Comparison of ENCODE assay signal across 27 cellular contexts in the genomic region with DNA sequence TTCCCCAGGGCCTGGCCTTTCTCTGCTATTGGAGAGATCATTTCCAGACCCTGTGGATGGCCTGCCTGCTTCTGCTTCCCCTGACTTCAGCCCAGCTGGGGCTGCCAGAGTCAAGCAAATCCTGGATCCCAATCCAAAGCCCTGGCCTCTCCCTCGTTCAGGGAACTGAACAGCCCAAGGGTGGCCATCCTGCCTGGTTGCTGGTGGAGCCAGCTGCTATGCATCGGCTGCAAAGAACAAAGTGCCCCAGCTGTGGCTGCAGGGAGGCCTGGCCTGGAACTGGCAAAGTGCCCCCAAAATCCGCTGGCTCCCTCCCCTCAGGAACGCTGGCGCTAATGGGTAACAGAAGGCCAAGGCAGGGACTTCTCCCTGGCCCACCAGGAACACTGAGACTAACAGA. TPM values are rescaled to one million over a fixed set of nuclear protein-coding genes. Genes with fewer than 3 reads are reported as not detected.
DNase-seq lines count a peak whose midpoint lies in the region; ATAC-seq and TF ChIP-seq lines count a peak whose summit lies in the region.
"Had no signal": no experiment of that assay in that cellular context is flagged by ENCODE, and none has a peak within 500 bp of the region (broad histone marks: within the 10 kb centered on the region; RNA-seq: fewer than 3 reads in every experiment).

No MANE protein-coding gene starts in this region.

- POLR2A ChIA-PET in A673 (lab: Charles Lee; ENCODE audit: low non-redundant PET) = no interaction called here

- CTCF ChIA-PET in A673 (lab: Charles Lee) = no interaction called here

- no peak for ATAC-seq in GM18858 (IDR thresholded peaks at IDR 0.05; ENCODE audit: unreplicated experiment)
- ATAC-seq: body of pancreas, left lobe of liver, right lobe of liver had no signal

- no peaks in the 10 kb centered on the region for H3K4me1 ChIP-seq in A673 (ENCODE audit: insufficient read depth, low read length, poor library complexity, severe bottlenecking)
- H3K4me1 ChIP-seq: body of pancreas, Caco-2, right lobe of liver, stomach had no signal

- TF ChIP-seq CTCF in A673 (conservative IDR thresholded peaks at IDR 0.05; ENCODE audit: low read depth, low read length) (no peak), AG10803 (conservative IDR thresholded peaks at IDR 0.05; ENCODE audit: low read length) (no peak)

- H3K36me3 ChIP-seq in A673 (ENCODE audit: insufficient read depth, low read length, poor library complexity, severe bottlenecking) = no peaks in the 10 kb centered on the region
- H3K36me3 ChIP-seq: esophagus muscularis mucosa, right lobe of liver, stomach, thyroid gland had no signal

- H3K27me3 ChIP-seq in A673 (replicated peaks; ENCODE audit: insufficient read depth, low read depth, low read length, poor library complexity) = no peaks in the 10 kb centered on the region
- H3K27me3 ChIP-seq: body of pancreas, esophagus muscularis mucosa, right lobe of liver, stomach, thyroid gland had no signal

- no TSS peak for BruUV-seq in A673 (replicated peaks; lab: Mats Ljungman, UMichigan)

- no peak overlapping the region for H3K4me3 ChIP-seq in A673 (ENCODE audit: low read depth, low read length, poor library complexity, severe bottlenecking)
- no peak overlapping the region for H3K4me3 ChIP-seq in AG10803 (ENCODE audit: low read length)
- H3K4me3 ChIP-seq: body of pancreas, esophagus muscularis mucosa, right lobe of liver, stomach, thyroid gland had no signal

- no peaks in the 10 kb centered on the region for H3K9me3 ChIP-seq in A673 (ENCODE audit: low read depth, low read length, poor library complexity, severe bottlenecking)
- H3K9me3 ChIP-seq: body of pancreas, Caco-2, esophagus muscularis mucosa, right lobe of liver, stomach, thyroid gland had no signal

- intact Hi-C loops in A673 (cut with micrococcal nuclease; ENCODE audit: unreplicated experiment) = no loop called here

- DNase-seq in A673 (ENCODE audit: low spot score) (peak; percentile 29), AG10803 (ENCODE audit: low read depth) (peak; percentile 69), epidermal melanocyte (ENCODE audit: insufficient read length, low spot score) (peak; percentile 79), mucosa of gallbladder (ENCODE audit: low spot score) (peak; percentile 32), NOMO-1 treated with dmso at 0.1 percent for 144 hours (lab: John Stamatoyannopoulos, UW; ENCODE audit: unreplicated experiment) (no peak), Kasumi-1 (lab: John Stamatoyannopoulos, UW) (no peak)
- DNase-seq: activated CD4-positive, alpha-beta memory T cell treated with anti-CD3 and anti-CD28 coated beads, Interleukin-2, amount 10 ng/mL, durations not matched to agents 7 days and 5 days; activated CD4-positive, CD25-positive, alpha-beta regulatory T cell treated with anti-CD3 and anti-CD28 coated beads, Interleukin-2, amount 50 U/mL, for 72 hours; activated CD8-positive, alpha-beta memory T cell treated with anti-CD3 and anti-CD28 coated beads, Interleukin-2, amount 50 U/mL, for 4 hours; activated naive CD4-positive, alpha-beta T cell treated with anti-CD3 and anti-CD28 coated beads for 36 hours; body of pancreas; Caco-2; NCI-H1092; NCI-H1694; NCI-H2171; NCI-H510A treated with DMSO at 0.1 percent for 48 hours; right lobe of liver; SHP77; stimulated activated CD8-positive, alpha-beta memory T cell treated with anti-CD3 and anti-CD28 coated beads, Interleukin-4, amount 100 ng/mL, for 48 hours; stomach; thyroid gland had no signal

- no peak overlapping the region for H3K27ac ChIP-seq in A673 (ENCODE audit: low read depth, low read length, poor library complexity, severe bottlenecking)
- H3K27ac ChIP-seq: body of pancreas, esophagus muscularis mucosa, right lobe of liver, stomach, thyroid gland had no signal

RNA-seq across cellular contexts. Expression of a gene that starts 56.4 kb away (rescaled TPM):
- not detected in 2 replicates for total RNA-seq in A673 (2021)
- total RNA-seq in mucosa of gallbladder = not detected
- total RNA-seq: activated CD4-positive, alpha-beta memory T cell treated with anti-CD3 and anti-CD28 coated beads, Interleukin-2, amount 10 ng/mL, durations not matched to agents 7 days and 5 days; activated naive CD4-positive, alpha-beta T cell treated with anti-CD3 and anti-CD28 coated beads for 36 hours; body of pancreas; Caco-2; esophagus muscularis mucosa; HT-29; left lobe of liver; M059J; mesenteric fat pad; right lobe of liver; stomach; thyroid gland had no signal

Comparison
In these comparisons a context has a peak if more than half of its experiments do, and no peak if none do; other contexts are left out.
1. DNase-seq: peak in A673 (single experiment), AG10803 (single experiment), epidermal melanocyte (single experiment) and mucosa of gallbladder (single experiment); none in NOMO-1 treated with dmso at 0.1 percent for 144 hours (single experiment) and Kasumi-1 (0 of 2).